ENCODE assay signal across 21 cellular contexts in the genomic region with DNA sequence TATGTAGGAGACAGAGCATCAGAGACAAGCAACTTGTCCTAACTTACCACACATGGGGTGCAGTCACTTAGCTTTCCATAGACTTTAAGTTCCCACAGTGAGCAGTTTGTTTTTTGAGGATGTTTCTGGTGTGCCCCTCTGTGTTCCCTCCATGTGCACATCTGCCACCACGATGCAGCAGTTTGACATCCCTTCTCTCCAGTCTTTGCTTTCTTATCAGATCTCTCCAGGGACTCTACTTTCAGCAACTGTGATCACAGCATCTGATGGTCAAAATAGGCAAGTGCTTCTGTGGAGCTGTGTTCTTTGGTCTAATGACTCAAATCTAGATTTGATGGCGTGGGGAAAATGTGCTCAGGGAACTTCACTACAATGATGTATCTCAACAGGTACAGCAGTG.
"Had no signal": no experiment of that assay in that cellular context is flagged by ENCODE, and none has a peak within 500 bp of the region (broad histone marks: within the 10 kb centered on the region; RNA-seq: fewer than 3 reads in every experiment).

No MANE protein-coding gene starts in this region.

- H3K27me3 Mint-ChIP-seq: progenitor cell of endocrine pancreas had no signal

- H3K36me3 ChIP-seq: lower lobe of right lung, suprapubic skin, transverse colon, vagina had no signal

- H3K9ac ChIP-seq: parathyroid adenoma had no signal

- DNase-seq: dorsolateral prefrontal cortex; effector CD4-positive, alpha-beta T cell; head of caudate nucleus; left ventricle myocardium superior; lower lobe of right lung; natural killer cell; stimulated activated CD4-positive, alpha-beta T cell treated with anti-CD3 and anti-CD28 coated beads, Interleukin-12 subunit alpha, Interleukin-12 subunit beta, amount 100 ng/mL, for 4 hours; stimulated activated CD4-positive, alpha-beta T cell treated with anti-CD3 and anti-CD28 coated beads, Interleukin-1b, Interleukin-23, amount 100 ng/mL, for 48 hours; stimulated activated CD4-positive, alpha-beta T cell treated with anti-CD3 and anti-CD28 coated beads, Interleukin-4, amount 100 ng/mL, for 1 hour; stimulated activated CD8-positive, alpha-beta memory T cell treated with anti-CD3 and anti-CD28 coated beads, Interleukin-4, amount 100 ng/mL, for 48 hours; stimulated activated naive CD4-positive, alpha-beta T cell; stimulated activated naive CD8-positive, alpha-beta T cell treated with anti-CD3 and anti-CD28 coated beads, Interleukin-15, amount 100 ng/mL, for 72 hours; transverse colon had no signal

- H3K4me3 ChIP-seq: dorsolateral prefrontal cortex, lower lobe of right lung, smooth muscle cell, suprapubic skin, transverse colon, vagina had no signal

- H3K27ac ChIP-seq: lower lobe of right lung, parathyroid adenoma, suprapubic skin, transverse colon, vagina had no signal

- H2AFZ ChIP-seq: parathyroid adenoma had no signal

- H3K79me2 ChIP-seq: parathyroid adenoma had no signal

- ATAC-seq: left ventricle myocardium superior; lower lobe of right lung; natural killer cell; sciatic nerve; stimulated activated naive CD8-positive, alpha-beta T cell treated with anti-CD3 and anti-CD28 coated beads, Interleukin-15, amount 100 ng/mL, for 72 hours had no signal

- H3K27me3 ChIP-seq: dorsolateral prefrontal cortex, suprapubic skin, transverse colon, vagina had no signal

- H3K9me3 Mint-ChIP-seq: natural killer cell; stimulated activated naive CD8-positive, alpha-beta T cell treated with anti-CD3 and anti-CD28 coated beads, Interleukin-15, amount 100 ng/mL, for 72 hours had no signal

- H3K4me2 ChIP-seq: smooth muscle cell had no signal

- H3K27ac Mint-ChIP-seq: natural killer cell; progenitor cell of endocrine pancreas; stimulated activated naive CD8-positive, alpha-beta T cell treated with anti-CD3 and anti-CD28 coated beads, Interleukin-15, amount 100 ng/mL, for 72 hours had no signal

- H3K36me3 Mint-ChIP-seq: natural killer cell had no signal

- FAIRE-seq: frontal cortex, keratinocyte had no signal

- H3K4me1 ChIP-seq: lower lobe of right lung, parathyroid adenoma, suprapubic skin, vagina had no signal

- H3K4me3 Mint-ChIP-seq: natural killer cell; stimulated activated naive CD8-positive, alpha-beta T cell treated with anti-CD3 and anti-CD28 coated beads, Interleukin-15, amount 100 ng/mL, for 72 hours had no signal

- H3K9me3 ChIP-seq: lower lobe of right lung, suprapubic skin, transverse colon, vagina had no signal
